8 cellular contexts compared by ENCODE assay signal in genomic region chr12:57755194-57755453, GRCh38. TPM values are rescaled to one million over a fixed set of nuclear protein-coding genes. Genes with fewer than 3 reads are reported as not detected.
DNase-seq lines count a peak whose midpoint lies in the region; TF ChIP-seq lines count a peak whose summit lies in the region.
"Had no signal": no experiment of that assay in that cellular context is flagged by ENCODE, and none has a peak within 500 bp of the region (broad histone marks: within the 10 kb centered on the region; RNA-seq: fewer than 3 reads in every experiment).

No MANE protein-coding gene starts in this region.

- H2BK120ac ChIP-seq in H9 (ENCODE audit: low read depth, low read length, poor library complexity, severe bottlenecking): no peak overlapping the region

- H2AFZ ChIP-seq in H9 (ENCODE audit: low read length): no peak overlapping the region

- H4K20me1 ChIP-seq in H9 (ENCODE audit: control insufficient read depth, insufficient read depth, insufficient read length): no peaks in the 10 kb centered on the region

- intact Hi-C loops in stomach (cut with DNase I; ENCODE audit: low total_unique reads): no loop called here

- H3K9me3 Mint-ChIP-seq in H9: peaks cover 0 to 2% of the 10 kb centered on the region in 2 experiments; a peak in 2 of 5 replicates

- H3K27me3 ChIP-seq in H9 (ENCODE audit: insufficient read depth, low read length) (peaks cover 11% of the 10 kb centered on the region), WERI-Rb-1 (ENCODE audit: insufficient read depth, low read depth, severe bottlenecking) (no peaks in the 10 kb centered on the region), stomach (no peaks in the 10 kb centered on the region)

- no peak overlapping the region for H2BK12ac ChIP-seq in H9 (ENCODE audit: insufficient read length, low read depth, low read length)

- no peak overlapping the region for H3K4ac ChIP-seq in H9 (ENCODE audit: low read depth, low read length)

- H3K36me3 Mint-ChIP-seq in H9 (ENCODE audit: insufficient read depth in 1 of 3, low read depth in 3 of 3): peaks cover 19 to 34% (median 20%) of the 10 kb centered on the region in 3 experiments

- no peak overlapping the region for H2BK20ac ChIP-seq in H9 (ENCODE audit: low read depth, low read length, poor library complexity, severe bottlenecking)

- no peak overlapping the region for H4K91ac ChIP-seq in H9 (ENCODE audit: insufficient read length, low read depth, low read length)

- H3K4me1 ChIP-seq in H9 (ENCODE audit: insufficient read depth, low read length) (0 out of 2 replicates have a peak, but pooled peaks cover 7% of the 10 kb centered on the region), stomach (peaks cover 27 to 53% (median 47%) of the 10 kb centered on the region in 4 donors)

- no peak overlapping the region for H3T11ph ChIP-seq in H9 (ENCODE audit: low read length)

- H3K4me3 ChIP-seq in WERI-Rb-1 (ENCODE audit: low read depth, low read length): peak overlapping the region; percentile 79
- peak overlapping the region; percentile 47 for H3K4me3 ChIP-seq in iPS-11a (ENCODE audit: low read depth, low read length)
- peak overlapping the region; percentile 66 to 88 (median 78) for H3K4me3 ChIP-seq in stomach

- H4K8ac ChIP-seq in H9 (replicated peaks; ENCODE audit: insufficient read length, low read depth, low read length): no peak overlapping the region

- TF ChIP-seq CTCF in H9 (conservative IDR thresholded peaks at IDR 0.05): no peak
- no peak for TF ChIP-seq CTCF in WERI-Rb-1 (IDR thresholded peaks at IDR 0.05; ENCODE audit: low read depth, low read length)
- no peak for TF ChIP-seq CTCF in stomach (IDR thresholded peaks at IDR 0.05)

- TF ChIP-seq EP300 in stomach (IDR thresholded peaks at IDR 0.05): no peak

- H3K14ac ChIP-seq in H9 (ENCODE audit: insufficient read depth, low read length): no peak overlapping the region

- no CpG with 5 or more reads among the region's 34 CpGs for WGBS in H9 (ENCODE audit: extremely low coverage, insufficient read length, low lambda C conversion rate)
- WGBS in stomach, 5 donors: 0 to 2% (median 1%) methylated on average over 5 to 27 of the region's 34 CpGs

- H3K4me2 ChIP-seq in H9 (ENCODE audit: insufficient read depth, insufficient read length, low read length): no peak overlapping the region

- H2AK5ac ChIP-seq in H9 (ENCODE audit: insufficient read length, low read length): no peak overlapping the region

- H3K9me3 ChIP-seq in H9 (ENCODE audit: control insufficient read depth, low read depth, low read length) (no peaks in the 10 kb centered on the region), WERI-Rb-1 (ENCODE audit: severe bottlenecking) (no peaks in the 10 kb centered on the region), stomach (no peaks in the 10 kb centered on the region)

- H3K79me2 ChIP-seq in H9 (ENCODE audit: insufficient read depth, low read length): peaks cover 13% of the 10 kb centered on the region; the same call in 1 of the 2 replicates

- DNase-seq in H9 (no peak), WERI-Rb-1 (no peak), stomach (no peak), HUDEP-2 (lab: John Stamatoyannopoulos, UW; ENCODE audit: unreplicated experiment in 76 of 76) (no peak), DMS53 treated with DMSO at 0.1 percent for 48 hours (lab: John Stamatoyannopoulos, UW; ENCODE audit: unreplicated experiment) (no peak), NCI-H510A (lab: John Stamatoyannopoulos, UW) (no peak)

- H3K23ac ChIP-seq in H9 (ENCODE audit: insufficient read length, low read depth, low read length): no peak overlapping the region

- peak overlapping the region; percentile 30 to 81; a peak in 3 of 5 replicates for H3K4me3 Mint-ChIP-seq in H9

- no peak overlapping the region for H3K9ac ChIP-seq in H9 (ENCODE audit: extremely low read depth, insufficient read length, low read length)

- H3K18ac ChIP-seq in H9 (ENCODE audit: insufficient read length, low read depth, low read length): no peak overlapping the region

- H3K27me3 Mint-ChIP-seq in H9 (ENCODE audit: low read depth): peaks cover 30% of the 10 kb centered on the region
- H3K27me3 Mint-ChIP-seq: activated naive CD8-positive, alpha-beta T cell had no signal

- H3K27ac Mint-ChIP-seq in H9: no peak overlapping the region

- H3K56ac ChIP-seq in H9 (ENCODE audit: insufficient read length, low read depth, low read length): no peak overlapping the region

- H3K4me1 Mint-ChIP-seq in H9: peaks cover 43 to 44% of the 10 kb centered on the region in 2 experiments

- H2BK15ac ChIP-seq in H9 (ENCODE audit: low read depth, low read length): no peak overlapping the region

- H4K5ac ChIP-seq in H9 (ENCODE audit: insufficient read length, low read depth, low read length): no peak overlapping the region

- no peak overlapping the region for H3K27ac ChIP-seq in H9 (ENCODE audit: insufficient read length, low read depth, low read length)
- H3K27ac ChIP-seq in WERI-Rb-1: peak overlapping the region; percentile 56; the same call in 1 of the 2 replicates
- H3K27ac ChIP-seq in stomach: peak overlapping the region; percentile 70 to 83 (median 80)

- peaks cover 17% of the 10 kb centered on the region for H3K23me2 ChIP-seq in H9 (ENCODE audit: insufficient read length, low read depth, low read length, poor library complexity, severe bottlenecking)

- H2BK5ac ChIP-seq in H9 (ENCODE audit: insufficient read length, low read length): no peak overlapping the region

- H3K36me3 ChIP-seq in WERI-Rb-1 (peaks cover 39% of the 10 kb centered on the region), stomach (peaks cover 7 to 29% (median 26%) of the 10 kb centered on the region in 4 donors)

- TF ChIP-seq POLR2A in stomach (IDR thresholded peaks at IDR 0.05): no peak

- H3K79me1 ChIP-seq in H9 (ENCODE audit: insufficient read depth, low read depth, low read length, poor library complexity, severe bottlenecking): no peaks in the 10 kb centered on the region

RNA-seq across cellular contexts. Expression of gene MARCHF9, which starts 0.2 kb away (rescaled TPM):
- total RNA-seq in H9 (2021): 20.5 and 20.9 TPM in 2 replicates
- 10 to 100 TPM in 1 of 5 donors, 1 to 10 TPM in 4; 1.0 to 14.7 (median 8.7) TPM for total RNA-seq in stomach
- polyA plus RNA-seq in stomach: 10 to 100 TPM in 2 of 3 donors, 1 to 10 TPM in 1; 7.0 to 16.0 (median 14.7) TPM

RNA-seq across cellular contexts. Expression of gene CDK4, which starts 3.0 kb away (rescaled TPM):
- total RNA-seq in H9 (2021): 217 and 218 TPM in 2 replicates
- total RNA-seq in stomach: 100 to 1,000 TPM in 2 of 5 donors, 10 to 100 TPM in 3; 26.3 to 113 (median 39.1) TPM
- 10 to 100 TPM; 43.7 to 70.7 (median 57.3) TPM for polyA plus RNA-seq in stomach

RNA-seq across cellular contexts. Expression of gene TSPAN31, which starts 10.3 kb away (rescaled TPM):
- total RNA-seq in H9 (2021) (18.8 and 20.0 TPM in 2 replicates), stomach (10 to 100 TPM; 10.1 to 46.8 (median 20.4) TPM)
- polyA plus RNA-seq in stomach: 10 to 100 TPM; 14.7 to 27.5 (median 18.4) TPM

RNA-seq across cellular contexts. Expression of gene CYP27B1, which starts 11.8 kb away (rescaled TPM):
- total RNA-seq in H9 (2021) (6.1 and 6.5 TPM in 2 replicates), stomach (1 to 10 TPM in 4 of 5 donors, not detected in 1; 1.0 to 3.1 (median 1.8) TPM)
- polyA plus RNA-seq in stomach: 1 to 10 TPM in 1 of 3 donors, under 1 TPM in 2; 0.56 to 1.4 (median 0.73) TPM

RNA-seq across cellular contexts. Expression of gene AGAP2, which starts 16.6 kb away (rescaled TPM):
- total RNA-seq in H9 (2021): 4.6 and 5.3 TPM in 2 replicates
- total RNA-seq in stomach: 1 to 10 TPM in 2 of 5 donors, under 1 TPM in 2, not detected in 1; under 0.01 to 5.7 (median 1.5) TPM
- under 1 TPM; 0.53 to 0.68 (median 0.61) TPM for polyA plus RNA-seq in stomach
